In genomic region chr10:78971094-78971682, GRCh38 we compare ENCODE assay signal across 1 cellular context.
TF ChIP-seq lines count a peak whose summit lies in the region.

No MANE protein-coding gene starts in this region.

TF ChIP-seq in IMR-90, 13 proteins besides CTCF, POLR2A, EP300 and RAD21:
- TF ChIP-seq CHD1 (IDR thresholded peaks at IDR 0.05; ENCODE audit: low read depth, low read length) (no peak), MAZ (IDR thresholded peaks at IDR 0.05; ENCODE audit: borderline replicate concordance, low read depth, low read length) (no peak), ELK1 (IDR thresholded peaks at IDR 0.05; ENCODE audit: borderline replicate concordance, low read depth, low read length) (no peak), BHLHE40 (IDR thresholded peaks at IDR 0.05; ENCODE audit: low read depth, low read length) (no peak), MAFK (IDR thresholded peaks at IDR 0.05; ENCODE audit: low read depth, low read length) (no peak), NFE2L2 (IDR thresholded peaks at IDR 0.05; ENCODE audit: low read depth, low read length) (no peak), MXI1 (IDR thresholded peaks at IDR 0.05; ENCODE audit: borderline replicate concordance, low read depth, low read length) (no peak), RCOR1 (IDR thresholded peaks at IDR 0.05; ENCODE audit: insufficient replicate concordance, low read length) (no peak), RFX5 (IDR thresholded peaks at IDR 0.05; ENCODE audit: low read depth, low read length) (no peak), FOS (IDR thresholded peaks at IDR 0.05; ENCODE audit: low read depth, low read length) (no peak), CEBPB (IDR thresholded peaks at IDR 0.05; ENCODE audit: low read depth, low read length) (no peak), SMC3 (IDR thresholded peaks at IDR 0.05; ENCODE audit: low read depth, low read length) (no peak)
- TF ChIP-seq, protein P1, sequence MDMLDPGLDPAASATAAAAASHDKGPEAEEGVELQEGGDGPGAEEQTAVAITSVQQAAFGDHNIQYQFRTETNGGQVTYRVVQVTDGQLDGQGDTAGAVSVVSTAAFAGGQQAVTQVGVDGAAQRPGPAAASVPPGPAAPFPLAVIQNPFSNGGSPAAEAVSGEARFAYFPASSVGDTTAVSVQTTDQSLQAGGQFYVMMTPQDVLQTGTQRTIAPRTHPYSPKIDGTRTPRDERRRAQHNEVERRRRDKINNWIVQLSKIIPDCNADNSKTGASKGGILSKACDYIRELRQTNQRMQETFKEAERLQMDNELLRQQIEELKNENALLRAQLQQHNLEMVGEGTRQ (IDR thresholded peaks at IDR 0.05; ENCODE audit: low read depth, low read length): no peak
TF ChIP-seq in IMR-90: peak in this region for 0.
